ENCODE assay signal across 8 cellular contexts in the genomic region with DNA sequence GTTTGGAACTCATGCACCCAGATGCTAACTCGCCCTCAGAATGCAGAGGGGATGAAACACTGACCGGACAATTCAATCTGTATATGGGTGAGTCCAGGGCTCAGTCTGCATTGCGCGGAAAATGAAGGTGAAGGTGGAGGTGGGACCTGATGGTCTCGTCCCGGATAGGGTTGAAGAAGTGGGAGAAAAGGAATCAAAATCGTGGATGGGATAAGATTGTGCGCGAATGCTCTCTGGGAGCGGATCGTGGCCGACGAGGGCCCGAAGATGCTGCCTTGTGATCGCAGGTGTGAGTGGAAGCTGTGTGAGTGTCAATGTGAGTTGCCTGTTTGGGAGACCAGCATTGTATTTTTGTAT. TPM values are rescaled to one million over a fixed set of nuclear protein-coding genes. Genes with fewer than 3 reads are reported as not detected.
A peak's percentile ranks its signal among the peaks of the same experiment; 100 is the strongest.
DNase-seq lines count a peak whose midpoint lies in the region; ATAC-seq and TF ChIP-seq lines count a peak whose summit lies in the region.

No MANE protein-coding gene starts in this region.

- no peaks in the 10 kb centered on the region for H3K36me3 ChIP-seq in right atrium auricular region
- H3K36me3 ChIP-seq in kidney epithelial cell (ENCODE audit: control insufficient read depth, insufficient read depth, low read length) = no peaks in the 10 kb centered on the region
- peaks cover 0 to 21% (median 0%) of the 10 kb centered on the region in 3 donors for H3K36me3 ChIP-seq in tibial nerve

- DNase-seq in right atrium auricular region (ENCODE audit: low spot score) = no peak
- DNase-seq in left cardiac atrium = no peak
- DNase-seq in activated CD8-positive, alpha-beta T cell treated with anti-CD3 and anti-CD28 coated beads, Interleukin-2, amount 10 ng/mL, durations not matched to agents 7 days and 5 days = no peak
- no peak for DNase-seq in kidney epithelial cell (ENCODE audit: low read depth)
- no peak for DNase-seq in tibial nerve (ENCODE audit: low spot score in 2 of 2)
- no peak for DNase-seq in NCI-H1436 (lab: John Stamatoyannopoulos, UW)
- DNase-seq in NCI-H1436 treated with DMSO at 0.1 percent for 48 hours (lab: John Stamatoyannopoulos, UW) = no peak

- H3K27ac ChIP-seq in right atrium auricular region (peak overlapping the region; percentile 81 to 85), tibial nerve (peak overlapping the region in 2 of 4 donors; percentile 74 to 90)

- no peak for TF ChIP-seq POLR2A in tibial nerve (IDR thresholded peaks at IDR 0.05)

- H3K4me3 ChIP-seq in right atrium auricular region (peak overlapping the region; percentile 62 to 72), kidney epithelial cell (ENCODE audit: low read depth, low read length) (peak overlapping the region; percentile 55), tibial nerve (peak overlapping the region; percentile 52 to 75 (median 64))

- peak overlapping the region; percentile 94 for H3K4me3 Mint-ChIP-seq in activated CD8-positive, alpha-beta T cell treated with anti-CD3 and anti-CD28 coated beads, Interleukin-2, amount 10 ng/mL, durations not matched to agents 7 days and 5 days

- H3K4me1 Mint-ChIP-seq in activated CD8-positive, alpha-beta T cell treated with anti-CD3 and anti-CD28 coated beads, Interleukin-2, amount 10 ng/mL, durations not matched to agents 7 days and 5 days (ENCODE audit: low read depth) = peaks cover 22% of the 10 kb centered on the region

- POLR2A ChIA-PET in activated CD8-positive, alpha-beta T cell treated with anti-CD3 and anti-CD28 coated beads, Interleukin-2, amount 10 ng/mL, durations not matched to agents 7 days and 5 days (lab: Charles Lee) = interaction anchor here (0.5 to 1.9 kb wide), 7 partner anchors 23 to 304 kb away, joined by 3 to 9 read pairs (median 3); partner anchors contain the start of genes ZNF260, ZNF382, ZNF529 and ZNF790

- no peak for TF ChIP-seq EP300 in tibial nerve (IDR thresholded peaks at IDR 0.05)

- no peaks in the 10 kb centered on the region for H3K27me3 Mint-ChIP-seq in activated CD8-positive, alpha-beta T cell treated with anti-CD3 and anti-CD28 coated beads, Interleukin-2, amount 10 ng/mL, durations not matched to agents 7 days and 5 days (ENCODE audit: low read depth)

- CTCF ChIA-PET in activated CD8-positive, alpha-beta T cell treated with anti-CD3 and anti-CD28 coated beads, Interleukin-2, amount 10 ng/mL, durations not matched to agents 7 days and 5 days (lab: Charles Lee) = no interaction called here

- H3K27me3 ChIP-seq in right atrium auricular region (no peaks in the 10 kb centered on the region), kidney epithelial cell (ENCODE audit: control insufficient read depth, insufficient read depth, low read length) (no peaks in the 10 kb centered on the region), tibial nerve (no peaks in the 10 kb centered on the region)

- peak overlapping the region; percentile 96 for H3K27ac Mint-ChIP-seq in activated CD8-positive, alpha-beta T cell treated with anti-CD3 and anti-CD28 coated beads, Interleukin-2, amount 10 ng/mL, durations not matched to agents 7 days and 5 days

- peaks cover 0 to 52% of the 10 kb centered on the region in 2 donors for H3K9me3 ChIP-seq in right atrium auricular region
- peaks cover 0 to 49% (median 0%) of the 10 kb centered on the region in 4 donors for H3K9me3 ChIP-seq in tibial nerve

- peaks cover 44% of the 10 kb centered on the region for H3K9me3 Mint-ChIP-seq in activated CD8-positive, alpha-beta T cell treated with anti-CD3 and anti-CD28 coated beads, Interleukin-2, amount 10 ng/mL, durations not matched to agents 7 days and 5 days (ENCODE audit: insufficient read depth)

- H3K36me3 Mint-ChIP-seq in activated CD8-positive, alpha-beta T cell treated with anti-CD3 and anti-CD28 coated beads, Interleukin-2, amount 10 ng/mL, durations not matched to agents 7 days and 5 days (ENCODE audit: low read depth) = peaks cover 58% of the 10 kb centered on the region

- 3 to 4% methylated on average over 15 of the region's 15 CpGs for WGBS in tibial nerve, 2 donors

- peaks cover 0 to 20% of the 10 kb centered on the region in 2 donors for H3K4me1 ChIP-seq in right atrium auricular region
- peaks cover 0 to 21% (median 0%) of the 10 kb centered on the region in 4 donors for H3K4me1 ChIP-seq in tibial nerve

- TF ChIP-seq CTCF in right atrium auricular region (IDR thresholded peaks at IDR 0.05) = no peak
- no peak for TF ChIP-seq CTCF in kidney epithelial cell (IDR thresholded peaks at IDR 0.05; ENCODE audit: insufficient read depth, low read length, poor library complexity, severe bottlenecking)
- TF ChIP-seq CTCF in tibial nerve (IDR thresholded peaks at IDR 0.05) = no peak

- ATAC-seq in left cardiac atrium (no peak), GM21825 (IDR thresholded peaks at IDR 0.05; ENCODE audit: unreplicated experiment) (no peak)
- ATAC-seq in activated CD8-positive, alpha-beta T cell treated with anti-CD3 and anti-CD28 coated beads, Interleukin-2, amount 10 ng/mL, durations not matched to agents 7 days and 5 days = no peak

- intact Hi-C loops in left cardiac atrium (cut with DNase I) = no loop called here

RNA-seq across cellular contexts. Expression of gene ZNF850, which starts 0.6 kb away (rescaled TPM):
- total RNA-seq in right atrium auricular region (1 to 10 TPM; 4.9 to 5.2 TPM), left cardiac atrium (1 to 10 TPM; 3.8 to 4.2 TPM), kidney epithelial cell (2.7 and 3.0 TPM in 2 replicates), tibial nerve (1 to 10 TPM; 2.4 to 3.3 (median 3.1) TPM)
- 10 to 100 TPM in 1 of 2 experiments, 1 to 10 TPM in 1; 9.8 to 12.5 TPM for total RNA-seq in activated CD8-positive, alpha-beta T cell treated with anti-CD3 and anti-CD28 coated beads, Interleukin-2, amount 10 ng/mL, durations not matched to agents 7 days and 5 days
